In genomic region chr7:106866298-106867281, GRCh38 we compare ENCODE assay signal across 11 cellular contexts. TPM values are rescaled to one million over a fixed set of nuclear protein-coding genes. Genes with fewer than 3 reads are reported as not detected.
DNase-seq lines count a peak whose midpoint lies in the region; ATAC-seq and TF ChIP-seq lines count a peak whose summit lies in the region.
"Had no signal": no experiment of that assay in that cellular context is flagged by ENCODE, and none has a peak within 500 bp of the region (broad histone marks: within the 10 kb centered on the region; RNA-seq: fewer than 3 reads in every experiment).

No MANE protein-coding gene starts in this region.

- TF ChIP-seq CTCF in dorsolateral prefrontal cortex (IDR thresholded peaks at IDR 0.05 in 54 of 56, conservative IDR thresholded peaks at IDR 0.05 in 2 of 56; ENCODE audit: low read depth in 1 of 56, partially characterized antibody in 56 of 56) (no peak), endodermal cell (conservative IDR thresholded peaks at IDR 0.05) (no peak)

- WGBS in endodermal cell (ENCODE audit: insufficient coverage in 1 of 2, insufficient read length in 1 of 2), 2 experiments = 90 to 96% methylated on average over 4 to 5 of the region's 5 CpGs

- DNase-seq in CD1c-positive myeloid dendritic cell (ENCODE audit: extremely low spot score) (peak; percentile 78), Kasumi-1 (lab: John Stamatoyannopoulos, UW) (peak; percentile 83 to 85), dorsolateral prefrontal cortex (no peak), ecto neural progenitor cell (ENCODE audit: low spot score) (no peak), endodermal cell (no peak)
- DNase-seq: NCI-H2081 treated with DMSO at 0.1 percent for 48 hours had no signal

- peaks cover 11% of the 10 kb centered on the region for H3K4me1 Mint-ChIP-seq in endodermal cell

- ATAC-seq in GM19395 (IDR thresholded peaks at IDR 0.05; ENCODE audit: unreplicated experiment) (peak; percentile 35), HG02981 (IDR thresholded peaks at IDR 0.05; ENCODE audit: unreplicated experiment) (no peak), HG03135 (IDR thresholded peaks at IDR 0.05; ENCODE audit: unreplicated experiment) (no peak)
- ATAC-seq: left colon had no signal

- H3K9ac ChIP-seq in endodermal cell (ENCODE audit: extremely low read depth, low read length, poor library complexity, severe bottlenecking) = no peak overlapping the region

- no peak overlapping the region for H3K27ac Mint-ChIP-seq in endodermal cell

- no peaks in the 10 kb centered on the region for H3K9me3 ChIP-seq in endodermal cell (ENCODE audit: control insufficient read depth, low read length)
- H3K9me3 ChIP-seq: ascending aorta had no signal

- no peaks in the 10 kb centered on the region for H3K36me3 ChIP-seq in endodermal cell (ENCODE audit: control insufficient read depth, insufficient read depth, low read length)
- H3K36me3 ChIP-seq: ascending aorta had no signal

- intact Hi-C loops in dorsolateral prefrontal cortex (cut with DNase I) = no loop called here

- H3K4me3 ChIP-seq in dorsolateral prefrontal cortex = peak overlapping the region in 33 of 59 donors; percentile 2 to 54 (median 37)
- no peak overlapping the region for H3K4me3 ChIP-seq in endodermal cell (ENCODE audit: low read length)

- H3K4me3 Mint-ChIP-seq in endodermal cell = no peak overlapping the region

- peaks cover 3% of the 10 kb centered on the region for H3K27me3 Mint-ChIP-seq in endodermal cell (ENCODE audit: insufficient read depth)

- H3K27ac ChIP-seq in dorsolateral prefrontal cortex = peak overlapping the region in 17 of 59 donors; percentile 3 to 65 (median 17)
- no peak overlapping the region for H3K27ac ChIP-seq in endodermal cell (ENCODE audit: low read depth, low read length)
- H3K27ac ChIP-seq: ascending aorta had no signal

- H3K4me1 ChIP-seq in endodermal cell (ENCODE audit: control insufficient read depth, insufficient read depth, low read length) = peaks cover 2% of the 10 kb centered on the region
- H3K4me1 ChIP-seq: ascending aorta had no signal

- H3K9me3 Mint-ChIP-seq in endodermal cell = peaks cover 3% of the 10 kb centered on the region

- H3K27me3 ChIP-seq in dorsolateral prefrontal cortex = no peaks in the 10 kb centered on the region
- no peaks in the 10 kb centered on the region for H3K27me3 ChIP-seq in endodermal cell (ENCODE audit: control insufficient read depth, insufficient read depth, low read length, poor library complexity, severe bottlenecking)
- H3K27me3 ChIP-seq: ascending aorta had no signal

- H3K36me3 Mint-ChIP-seq in endodermal cell (ENCODE audit: low read depth) = no peaks in the 10 kb centered on the region

RNA-seq across cellular contexts. Expression of gene PIK3CG, which starts 1.5 kb away (rescaled TPM):
- total RNA-seq in dorsolateral prefrontal cortex = 1 to 10 TPM in 117 of 120 experiments, under 1 TPM in 3; 0.63 to 6.6 (median 2.7) TPM
- under 1 TPM in 1 of 2 donors, not detected in 1; 0.11 TPM for total RNA-seq in endodermal cell
- not detected for polyA plus RNA-seq in endodermal cell (2013, experiment 1 of 2)
- not detected for polyA plus RNA-seq in endodermal cell (2013, experiment 2 of 2)

Comparison
In these comparisons a context has a peak if more than half of its experiments do, and no peak if none do; other contexts are left out.
1. DNase-seq: peak in CD1c-positive myeloid dendritic cell (single experiment) and Kasumi-1 (2 of 2); none in dorsolateral prefrontal cortex (0 of 10), ecto neural progenitor cell (single experiment) and endodermal cell (single experiment).